1 cellular context compared by ENCODE assay signal in the genomic region with DNA sequence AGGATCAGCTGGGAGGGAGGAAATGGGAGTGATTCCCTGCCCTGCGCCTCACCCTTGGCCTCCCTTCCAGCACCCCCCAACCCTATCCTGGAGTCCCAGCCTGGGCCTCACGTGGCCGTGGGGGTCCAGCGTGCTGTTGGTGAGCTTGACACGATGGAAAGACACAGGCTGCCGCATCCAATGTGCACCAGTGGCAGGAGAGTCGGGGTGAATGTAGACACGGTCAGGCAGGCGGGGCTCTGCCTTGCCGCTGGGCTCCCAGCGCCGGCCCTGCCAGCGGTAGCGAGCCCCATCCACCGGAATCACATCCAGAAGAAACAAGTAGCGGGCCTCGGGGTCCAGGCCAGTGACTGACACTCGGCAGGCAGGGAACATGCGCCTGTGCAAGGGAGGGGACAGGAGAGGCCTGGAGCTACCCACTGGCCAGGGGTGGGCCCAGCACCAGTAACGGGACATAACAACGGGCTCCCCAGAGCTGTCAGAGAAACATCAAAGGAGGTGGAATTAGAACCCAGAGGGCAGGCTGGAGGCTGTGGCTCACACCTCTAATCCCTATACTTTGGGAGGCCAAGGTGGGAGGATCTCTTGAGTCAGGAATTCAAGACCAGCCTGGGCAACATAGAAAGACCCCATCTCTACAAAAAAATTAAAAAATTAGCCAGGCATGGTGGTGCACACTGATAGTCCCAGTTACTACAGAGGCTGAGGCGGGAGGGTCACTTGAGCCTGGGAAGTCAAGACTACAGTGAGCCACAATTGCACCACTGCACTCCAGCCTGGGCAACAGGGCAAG.
TF ChIP-seq lines count a peak whose summit lies in the region.

No MANE protein-coding gene starts in this region.

TF ChIP-seq in HepG2, 621 proteins besides CTCF, POLR2A, EP300 and RAD21 (continued from another document and continues in another):
- no peak; the same call in 1 of the 2 replicates for TF ChIP-seq HMG20B (CRISPR knock-in tag; conservative IDR thresholded peaks at IDR 0.05)
- TF ChIP-seq NFE2 (CRISPR knock-in tag; IDR thresholded peaks at IDR 0.05): no peak
- TF ChIP-seq ZFP41 (CRISPR knock-in tag; IDR thresholded peaks at IDR 0.05; ENCODE audit: borderline replicate concordance): no peak
- TF ChIP-seq ZNF274 (CRISPR knock-in tag; IDR thresholded peaks at IDR 0.05): no peak; the same call in 1 of the 2 replicates
- 0 out of 2 replicates have a peak, but pooled peaks have one; percentile 35 for TF ChIP-seq GZF1 (CRISPR knock-in tag; IDR thresholded peaks at IDR 0.05)
- peak; percentile 30; the same call in 1 of the 2 replicates for TF ChIP-seq ATF7-NPFF (CRISPR knock-in tag; IDR thresholded peaks at IDR 0.05; ENCODE audit: low read depth)
- no peak for TF ChIP-seq ARHGAP35 (CRISPR knock-in tag; IDR thresholded peaks at IDR 0.05; ENCODE audit: borderline replicate concordance)
- TF ChIP-seq CEBPG (CRISPR knock-in tag; IDR thresholded peaks at IDR 0.05): no peak
- TF ChIP-seq SMAD3 (CRISPR knock-in tag; IDR thresholded peaks at IDR 0.05): no peak
- no peak for TF ChIP-seq PAX8 (CRISPR knock-in tag; IDR thresholded peaks at IDR 0.05; ENCODE audit: borderline replicate concordance)
- TF ChIP-seq ZNF556 (CRISPR knock-in tag; IDR thresholded peaks at IDR 0.05; ENCODE audit: borderline replicate concordance): no peak
- no peak for TF ChIP-seq REL (CRISPR knock-in tag; conservative IDR thresholded peaks at IDR 0.05)
- TF ChIP-seq, protein P1, sequence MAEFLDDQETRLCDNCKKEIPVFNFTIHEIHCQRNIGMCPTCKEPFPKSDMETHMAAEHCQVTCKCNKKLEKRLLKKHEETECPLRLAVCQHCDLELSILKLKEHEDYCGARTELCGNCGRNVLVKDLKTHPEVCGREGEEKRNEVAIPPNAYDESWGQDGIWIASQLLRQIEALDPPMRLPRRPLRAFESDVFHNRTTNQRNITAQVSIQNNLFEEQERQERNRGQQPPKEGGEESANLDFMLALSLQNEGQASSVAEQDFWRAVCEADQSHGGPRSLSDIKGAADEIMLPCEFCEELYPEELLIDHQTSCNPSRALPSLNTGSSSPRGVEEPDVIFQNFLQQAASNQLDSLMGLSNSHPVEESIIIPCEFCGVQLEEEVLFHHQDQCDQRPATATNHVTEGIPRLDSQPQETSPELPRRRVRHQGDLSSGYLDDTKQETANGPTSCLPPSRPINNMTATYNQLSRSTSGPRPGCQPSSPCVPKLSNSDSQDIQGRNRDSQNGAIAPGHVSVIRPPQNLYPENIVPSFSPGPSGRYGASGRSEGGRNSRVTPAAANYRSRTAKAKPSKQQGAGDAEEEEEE (CRISPR knock-in tag; IDR thresholded peaks at IDR 0.05; ENCODE audit: borderline replicate concordance): no peak
- TF ChIP-seq GTF3A (CRISPR knock-in tag; conservative IDR thresholded peaks at IDR 0.05): no peak
- no peak for TF ChIP-seq ZNF101 (CRISPR knock-in tag; IDR thresholded peaks at IDR 0.05; ENCODE audit: borderline replicate concordance, low read depth)
- no peak for TF ChIP-seq ZNF30 (CRISPR knock-in tag; IDR thresholded peaks at IDR 0.05)
- TF ChIP-seq RXRB (CRISPR knock-in tag; IDR thresholded peaks at IDR 0.05; ENCODE audit: borderline replicate concordance): no peak
- TF ChIP-seq KDM5A (IDR thresholded peaks at IDR 0.05; ENCODE audit: borderline replicate concordance, low read length): no peak
- no peak for TF ChIP-seq ZNF558 (CRISPR knock-in tag; IDR thresholded peaks at IDR 0.05; ENCODE audit: borderline replicate concordance)
- no peak for TF ChIP-seq ZNF546 (CRISPR knock-in tag; conservative IDR thresholded peaks at IDR 0.05)
- TF ChIP-seq IRF2 (CRISPR knock-in tag; IDR thresholded peaks at IDR 0.05): no peak
- TF ChIP-seq ZNF24 (IDR thresholded peaks at IDR 0.05): no peak
- TF ChIP-seq NFRKB (IDR thresholded peaks at IDR 0.05): no peak
- TF ChIP-seq RBFOX2 (IDR thresholded peaks at IDR 0.05; ENCODE audit: low read depth, low read length): no peak
- TF ChIP-seq, protein P2, sequence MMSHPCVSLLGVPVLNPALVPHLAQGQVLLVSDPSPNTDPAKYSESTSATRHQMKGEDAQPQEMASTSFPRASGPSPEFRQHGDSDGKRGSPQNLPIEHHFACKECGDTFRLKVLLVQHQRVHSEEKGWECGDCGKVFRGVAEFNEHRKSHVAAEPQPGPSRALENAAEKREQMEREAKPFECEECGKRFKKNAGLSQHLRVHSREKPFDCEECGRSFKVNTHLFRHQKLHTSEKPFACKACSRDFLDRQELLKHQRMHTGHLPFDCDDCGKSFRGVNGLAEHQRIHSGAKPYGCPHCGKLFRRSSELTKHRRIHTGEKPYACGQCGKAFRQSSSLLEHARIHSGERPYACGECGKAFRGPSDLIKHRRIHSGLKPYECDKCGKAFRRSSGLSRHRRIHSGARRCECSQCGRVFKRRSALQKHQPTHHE (CRISPR knock-in tag; IDR thresholded peaks at IDR 0.05; ENCODE audit: borderline replicate concordance): no peak
- no peak for TF ChIP-seq CENPX (CRISPR knock-in tag; IDR thresholded peaks at IDR 0.05)
- TF ChIP-seq, protein P3, sequence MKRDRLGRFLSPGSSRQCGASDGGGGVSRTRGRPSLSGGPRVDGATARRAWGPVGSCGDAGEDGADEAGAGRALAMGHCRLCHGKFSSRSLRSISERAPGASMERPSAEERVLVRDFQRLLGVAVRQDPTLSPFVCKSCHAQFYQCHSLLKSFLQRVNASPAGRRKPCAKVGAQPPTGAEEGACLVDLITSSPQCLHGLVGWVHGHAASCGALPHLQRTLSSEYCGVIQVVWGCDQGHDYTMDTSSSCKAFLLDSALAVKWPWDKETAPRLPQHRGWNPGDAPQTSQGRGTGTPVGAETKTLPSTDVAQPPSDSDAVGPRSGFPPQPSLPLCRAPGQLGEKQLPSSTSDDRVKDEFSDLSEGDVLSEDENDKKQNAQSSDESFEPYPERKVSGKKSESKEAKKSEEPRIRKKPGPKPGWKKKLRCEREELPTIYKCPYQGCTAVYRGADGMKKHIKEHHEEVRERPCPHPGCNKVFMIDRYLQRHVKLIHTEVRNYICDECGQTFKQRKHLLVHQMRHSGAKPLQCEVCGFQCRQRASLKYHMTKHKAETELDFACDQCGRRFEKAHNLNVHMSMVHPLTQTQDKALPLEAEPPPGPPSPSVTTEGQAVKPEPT (CRISPR knock-in tag; IDR thresholded peaks at IDR 0.05; ENCODE audit: low read depth): no peak
- TF ChIP-seq, protein P4, sequence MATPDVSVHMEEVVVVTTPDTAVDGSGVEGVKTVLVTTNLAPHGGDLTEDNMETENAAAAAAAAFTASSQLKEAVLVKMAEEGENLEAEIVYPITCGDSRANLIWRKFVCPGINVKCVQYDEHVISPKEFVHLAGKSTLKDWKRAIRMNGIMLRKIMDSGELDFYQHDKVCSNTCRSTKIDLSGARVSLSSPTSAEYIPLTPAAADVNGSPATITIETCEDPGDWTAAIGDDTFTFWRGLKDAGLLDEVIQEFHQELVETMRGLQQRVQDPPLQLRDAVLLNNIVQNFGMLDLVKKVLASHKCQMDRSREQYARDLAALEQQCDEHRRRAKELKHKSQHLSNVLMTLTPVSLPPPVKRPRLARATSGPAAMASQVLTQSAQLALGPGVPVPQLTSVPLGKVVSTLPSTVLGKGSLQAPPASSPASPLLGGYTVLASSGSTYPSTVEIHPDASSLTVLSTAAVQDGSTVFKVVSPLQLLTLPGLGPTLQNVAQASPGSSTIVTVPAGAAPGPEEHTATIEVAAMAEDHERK (CRISPR knock-in tag; IDR thresholded peaks at IDR 0.05; ENCODE audit: low read depth): no peak
- TF ChIP-seq ELF1 (CRISPR knock-in tag; IDR thresholded peaks at IDR 0.05): no peak
- TF ChIP-seq, protein P5, sequence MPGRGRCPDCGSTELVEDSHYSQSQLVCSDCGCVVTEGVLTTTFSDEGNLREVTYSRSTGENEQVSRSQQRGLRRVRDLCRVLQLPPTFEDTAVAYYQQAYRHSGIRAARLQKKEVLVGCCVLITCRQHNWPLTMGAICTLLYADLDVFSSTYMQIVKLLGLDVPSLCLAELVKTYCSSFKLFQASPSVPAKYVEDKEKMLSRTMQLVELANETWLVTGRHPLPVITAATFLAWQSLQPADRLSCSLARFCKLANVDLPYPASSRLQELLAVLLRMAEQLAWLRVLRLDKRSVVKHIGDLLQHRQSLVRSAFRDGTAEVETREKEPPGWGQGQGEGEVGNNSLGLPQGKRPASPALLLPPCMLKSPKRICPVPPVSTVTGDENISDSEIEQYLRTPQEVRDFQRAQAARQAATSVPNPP (CRISPR knock-in tag; IDR thresholded peaks at IDR 0.05): no peak
- TF ChIP-seq, protein P6, sequence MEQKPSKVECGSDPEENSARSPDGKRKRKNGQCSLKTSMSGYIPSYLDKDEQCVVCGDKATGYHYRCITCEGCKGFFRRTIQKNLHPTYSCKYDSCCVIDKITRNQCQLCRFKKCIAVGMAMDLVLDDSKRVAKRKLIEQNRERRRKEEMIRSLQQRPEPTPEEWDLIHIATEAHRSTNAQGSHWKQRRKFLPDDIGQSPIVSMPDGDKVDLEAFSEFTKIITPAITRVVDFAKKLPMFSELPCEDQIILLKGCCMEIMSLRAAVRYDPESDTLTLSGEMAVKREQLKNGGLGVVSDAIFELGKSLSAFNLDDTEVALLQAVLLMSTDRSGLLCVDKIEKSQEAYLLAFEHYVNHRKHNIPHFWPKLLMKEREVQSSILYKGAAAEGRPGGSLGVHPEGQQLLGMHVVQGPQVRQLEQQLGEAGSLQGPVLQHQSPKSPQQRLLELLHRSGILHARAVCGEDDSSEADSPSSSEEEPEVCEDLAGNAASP (CRISPR knock-in tag; IDR thresholded peaks at IDR 0.05; ENCODE audit: borderline replicate concordance): no peak
- TF ChIP-seq ZNF678 (CRISPR knock-in tag; IDR thresholded peaks at IDR 0.05): no peak
- TF ChIP-seq, protein P7, sequence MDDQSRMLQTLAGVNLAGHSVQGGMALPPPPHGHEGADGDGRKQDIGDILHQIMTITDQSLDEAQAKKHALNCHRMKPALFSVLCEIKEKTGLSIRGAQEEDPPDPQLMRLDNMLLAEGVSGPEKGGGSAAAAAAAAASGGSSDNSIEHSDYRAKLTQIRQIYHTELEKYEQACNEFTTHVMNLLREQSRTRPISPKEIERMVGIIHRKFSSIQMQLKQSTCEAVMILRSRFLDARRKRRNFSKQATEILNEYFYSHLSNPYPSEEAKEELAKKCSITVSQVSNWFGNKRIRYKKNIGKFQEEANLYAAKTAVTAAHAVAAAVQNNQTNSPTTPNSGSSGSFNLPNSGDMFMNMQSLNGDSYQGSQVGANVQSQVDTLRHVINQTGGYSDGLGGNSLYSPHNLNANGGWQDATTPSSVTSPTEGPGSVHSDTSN (CRISPR knock-in tag; IDR thresholded peaks at IDR 0.05; ENCODE audit: borderline replicate concordance): no peak
- no peak for TF ChIP-seq ZNF234 (CRISPR knock-in tag; conservative IDR thresholded peaks at IDR 0.05)
- TF ChIP-seq, protein P8, sequence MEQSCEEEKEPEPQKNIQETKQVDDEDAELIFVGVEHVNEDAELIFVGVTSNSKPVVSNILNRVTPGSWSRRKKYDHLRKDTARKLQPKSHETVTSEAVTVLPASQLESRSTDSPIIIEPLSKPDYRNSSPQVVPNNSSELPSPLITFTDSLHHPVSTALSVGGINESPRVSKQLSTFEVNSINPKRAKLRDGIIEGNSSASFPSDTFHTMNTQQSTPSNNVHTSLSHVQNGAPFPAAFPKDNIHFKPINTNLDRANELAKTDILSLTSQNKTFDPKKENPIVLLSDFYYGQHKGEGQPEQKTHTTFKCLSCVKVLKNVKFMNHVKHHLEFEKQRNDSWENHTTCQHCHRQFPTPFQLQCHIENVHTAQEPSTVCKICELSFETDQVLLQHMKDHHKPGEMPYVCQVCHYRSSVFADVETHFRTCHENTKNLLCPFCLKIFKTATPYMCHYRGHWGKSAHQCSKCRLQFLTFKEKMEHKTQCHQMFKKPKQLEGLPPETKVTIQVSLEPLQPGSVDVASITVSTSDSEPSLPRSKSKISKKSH (CRISPR knock-in tag; IDR thresholded peaks at IDR 0.05; ENCODE audit: borderline replicate concordance): peak; percentile 84
- no peak for TF ChIP-seq HMG20A (CRISPR knock-in tag; IDR thresholded peaks at IDR 0.05; ENCODE audit: borderline replicate concordance)
- TF ChIP-seq, protein P9, sequence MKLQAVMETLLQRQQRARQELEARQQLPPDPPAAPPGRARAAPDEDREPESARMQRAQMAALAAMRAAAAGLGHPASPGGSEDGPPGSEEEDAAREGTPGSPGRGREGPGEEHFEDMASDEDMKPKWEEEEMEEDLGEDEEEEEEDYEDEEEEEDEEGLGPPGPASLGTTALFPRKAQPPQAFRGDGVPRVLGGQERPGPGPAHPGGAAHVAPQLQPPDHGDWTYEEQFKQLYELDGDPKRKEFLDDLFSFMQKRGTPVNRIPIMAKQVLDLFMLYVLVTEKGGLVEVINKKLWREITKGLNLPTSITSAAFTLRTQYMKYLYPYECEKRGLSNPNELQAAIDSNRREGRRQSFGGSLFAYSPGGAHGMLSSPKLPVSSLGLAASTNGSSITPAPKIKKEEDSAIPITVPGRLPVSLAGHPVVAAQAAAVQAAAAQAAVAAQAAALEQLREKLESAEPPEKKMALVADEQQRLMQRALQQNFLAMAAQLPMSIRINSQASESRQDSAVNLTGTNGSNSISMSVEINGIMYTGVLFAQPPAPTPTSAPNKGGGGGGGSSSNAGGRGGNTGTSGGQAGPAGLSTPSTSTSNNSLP (IDR thresholded peaks at IDR 0.05; ENCODE audit: low read depth, low read length): no peak
- 0 out of 2 replicates have a peak, but pooled peaks have one; percentile 56 for TF ChIP-seq SAP130 (CRISPR knock-in tag; IDR thresholded peaks at IDR 0.05; ENCODE audit: low read depth)
- TF ChIP-seq REPIN1 (CRISPR knock-in tag; IDR thresholded peaks at IDR 0.05; ENCODE audit: borderline replicate concordance, low read depth): no peak
- no peak for TF ChIP-seq ZBTB1 (CRISPR knock-in tag; IDR thresholded peaks at IDR 0.05; ENCODE audit: borderline replicate concordance)
- TF ChIP-seq SMC3 (IDR thresholded peaks at IDR 0.05; ENCODE audit: low read length): no peak
- no peak for TF ChIP-seq PCBP2 (optimal IDR thresholded peaks at IDR 0.05; ENCODE audit: low read depth, low read length, poor library complexity, severe bottlenecking)
- no peak for TF ChIP-seq FOXP1 (IDR thresholded peaks at IDR 0.05)
- no peak for TF ChIP-seq FOXP1 (CRISPR knock-in tag; IDR thresholded peaks at IDR 0.05)
- no peak for TF ChIP-seq TEAD3 (CRISPR knock-in tag; optimal IDR thresholded peaks at IDR 0.05; ENCODE audit: borderline replicate concordance)
- TF ChIP-seq MYNN (CRISPR knock-in tag; IDR thresholded peaks at IDR 0.05; ENCODE audit: low read depth): 0 out of 2 replicates have a peak, but pooled peaks have one; percentile 34
- TF ChIP-seq, protein P10, sequence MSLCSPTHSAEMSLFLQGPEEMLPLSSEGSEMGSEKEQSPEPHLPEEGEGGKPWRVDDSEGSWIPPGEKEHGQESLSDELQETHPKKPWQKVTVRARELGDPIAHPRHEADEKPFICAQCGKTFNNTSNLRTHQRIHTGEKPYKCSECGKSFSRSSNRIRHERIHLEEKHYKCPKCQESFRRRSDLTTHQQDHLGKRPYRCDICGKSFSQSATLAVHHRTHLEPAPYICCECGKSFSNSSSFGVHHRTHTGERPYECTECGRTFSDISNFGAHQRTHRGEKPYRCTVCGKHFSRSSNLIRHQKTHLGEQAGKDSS (CRISPR knock-in tag; IDR thresholded peaks at IDR 0.05; ENCODE audit: borderline replicate concordance, low read depth): no peak
- TF ChIP-seq ZBTB42 (CRISPR knock-in tag; IDR thresholded peaks at IDR 0.05): no peak
- TF ChIP-seq, protein P11, sequence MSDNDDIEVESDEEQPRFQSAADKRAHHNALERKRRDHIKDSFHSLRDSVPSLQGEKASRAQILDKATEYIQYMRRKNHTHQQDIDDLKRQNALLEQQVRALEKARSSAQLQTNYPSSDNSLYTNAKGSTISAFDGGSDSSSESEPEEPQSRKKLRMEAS (IDR thresholded peaks at IDR 0.05): 0 out of 2 replicates have a peak, but pooled peaks have one; percentile 46
- no peak for TF ChIP-seq ZNF432 (CRISPR knock-in tag; IDR thresholded peaks at IDR 0.05; ENCODE audit: borderline replicate concordance)
- TF ChIP-seq ZNF660 (CRISPR knock-in tag; IDR thresholded peaks at IDR 0.05; ENCODE audit: borderline replicate concordance, low read depth): no peak
- TF ChIP-seq GATAD2A (CRISPR knock-in tag; IDR thresholded peaks at IDR 0.05): no peak
- no peak for TF ChIP-seq ZNF816 (CRISPR knock-in tag; IDR thresholded peaks at IDR 0.05; ENCODE audit: borderline replicate concordance)
